ENCODE assay signal across 13 cellular contexts in the genomic region with DNA sequence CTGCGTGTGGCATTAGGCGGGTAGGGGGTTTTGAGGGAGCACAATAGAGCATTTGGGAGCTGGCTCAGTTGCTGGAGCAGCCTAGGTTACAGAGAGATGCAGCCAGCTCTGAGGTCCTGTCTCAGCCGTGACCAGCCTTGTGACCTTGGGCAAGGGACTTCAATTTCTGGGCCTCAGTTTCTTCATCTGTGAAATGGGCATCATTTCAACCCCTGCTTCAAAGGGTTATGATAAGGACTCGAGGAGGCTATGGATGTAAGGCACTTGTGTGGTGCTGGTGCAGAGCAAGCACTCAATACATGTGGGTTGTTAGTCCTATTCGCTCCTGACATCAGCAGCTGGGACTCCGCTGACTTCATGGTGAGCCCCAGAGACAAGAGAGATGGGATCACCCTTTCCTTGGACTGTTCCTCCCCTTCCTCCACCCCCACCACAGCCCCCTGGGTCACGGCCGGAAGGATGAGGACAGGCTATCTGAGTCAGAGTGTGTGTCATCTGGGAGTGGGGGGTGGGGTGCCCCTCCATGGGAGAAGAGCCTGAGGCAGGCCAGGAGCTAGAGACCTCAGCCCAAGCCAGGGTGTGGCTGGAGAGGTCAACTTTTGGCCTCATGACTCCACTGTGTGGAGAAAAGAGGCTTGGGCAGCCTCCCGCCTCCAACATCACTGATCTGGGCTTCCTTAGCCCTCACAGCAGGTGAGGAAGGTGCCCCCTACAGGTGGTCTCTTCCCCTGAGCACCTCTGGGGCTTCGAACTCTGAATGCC.
A peak's percentile ranks its signal among the peaks of the same experiment; 100 is the strongest.
DNase-seq lines count a peak whose midpoint lies in the region; ATAC-seq, FAIRE-seq and TF ChIP-seq lines count a peak whose summit lies in the region.
"Had no signal": no experiment of that assay in that cellular context is flagged by ENCODE, and none has a peak within 500 bp of the region (broad histone marks: within the 10 kb centered on the region; RNA-seq: fewer than 3 reads in every experiment).

No MANE protein-coding gene starts in this region.

- intact Hi-C loops in gastrocnemius medialis (cut with DNase I; ENCODE audit: low total_unique reads), result no loop called here

- H3K9ac ChIP-seq in trophoblast cell (ENCODE audit: low read length), result no peak overlapping the region

- peak; percentile 67 for FAIRE-seq in HTR-8/SVneo (lab: Jason Lieb, UNC)

- H3K4me1 ChIP-seq in trophoblast cell (ENCODE audit: control insufficient read depth in 1 of 2, insufficient read depth in 2 of 2, low read length in 2 of 2), result peaks cover 6 to 14% of the 10 kb centered on the region in 2 experiments
- H3K4me1 ChIP-seq in right atrium auricular region, result no peaks in the 10 kb centered on the region
- no peaks in the 10 kb centered on the region for H3K4me1 ChIP-seq in gastrocnemius medialis
- H3K4me1 ChIP-seq: HAP-1 had no signal

- TF ChIP-seq CTCF in astrocyte of the spinal cord (IDR thresholded peaks at IDR 0.05; ENCODE audit: low read depth, low read length) (no peak), right atrium auricular region (IDR thresholded peaks at IDR 0.05) (no peak), GM10248 (IDR thresholded peaks at IDR 0.05; ENCODE audit: control extremely low read depth, extremely low read depth, low read depth, missing control alignments) (no peak), gastrocnemius medialis (IDR thresholded peaks at IDR 0.05 in 4 of 5, conservative IDR thresholded peaks at IDR 0.05 in 1 of 5) (no peak)

- no peak overlapping the region for H2BK5ac ChIP-seq in trophoblast cell (ENCODE audit: low read depth, low read length, poor library complexity)

- H3K79me2 ChIP-seq in trophoblast cell (ENCODE audit: control insufficient read depth, insufficient read depth, low read length, poor library complexity), result no peaks in the 10 kb centered on the region

- no peak overlapping the region for H3K23ac ChIP-seq in trophoblast cell (ENCODE audit: low read length)

- CTCF ChIA-PET in GM10248 (lab: Yijun Ruan, JAX), result interaction anchor here (2.1 to 2.6 kb wide), 2 partner anchors 11 to 15 kb away, joined by 5 to 7 read pairs; no protein-coding TSS in a partner anchor

- H3K9me3 ChIP-seq in trophoblast cell (ENCODE audit: insufficient read depth, low read depth, low read length), result no peaks in the 10 kb centered on the region
- H3K9me3 ChIP-seq in right atrium auricular region, result no peaks in the 10 kb centered on the region
- no peaks in the 10 kb centered on the region for H3K9me3 ChIP-seq in gastrocnemius medialis
- H3K9me3 ChIP-seq: HAP-1 had no signal

- no CpG with 5 or more reads among the region's 10 CpGs for WGBS in trophoblast cell (ENCODE audit: extremely low coverage, insufficient coverage, insufficient read length)

- H3K36me3 ChIP-seq in trophoblast cell (ENCODE audit: control insufficient read depth in 1 of 2, insufficient read depth in 2 of 2, low read length in 2 of 2) (no peaks in the 10 kb centered on the region), right atrium auricular region (no peaks in the 10 kb centered on the region), gastrocnemius medialis (no peaks in the 10 kb centered on the region)
- H3K36me3 ChIP-seq: HAP-1 had no signal

- no peaks in the 10 kb centered on the region for H3K27me3 ChIP-seq in trophoblast cell (ENCODE audit: insufficient read depth, low read length)
- no peaks in the 10 kb centered on the region for H3K27me3 ChIP-seq in right atrium auricular region
- H3K27me3 ChIP-seq in gastrocnemius medialis, result peaks cover 5 to 23% (median 10%) of the 10 kb centered on the region in 3 donors

- in situ Hi-C loops in astrocyte of the spinal cord (cut with HindIII; ENCODE audit: low sequenced_read_pairs), result no loop called here
- in situ Hi-C loops in gastrocnemius medialis (cut with MboI; ENCODE audit: low sequenced_read_pairs in 4 of 4), result no loop called here

- TF ChIP-seq POLR2A in gastrocnemius medialis (IDR thresholded peaks at IDR 0.05), result no peak

- no peak for ATAC-seq in gastrocnemius medialis
- ATAC-seq: left cardiac atrium had no signal

- H3K14ac ChIP-seq in trophoblast cell (ENCODE audit: low read length), result no peak overlapping the region

- no peak overlapping the region for H4K12ac ChIP-seq in trophoblast cell (ENCODE audit: low read depth, low read length)

- H4K91ac ChIP-seq in trophoblast cell (ENCODE audit: low read depth, low read length), result peak overlapping the region; percentile 5

- H2BK12ac ChIP-seq in trophoblast cell (ENCODE audit: low read length), result peak overlapping the region; percentile 15

- no peak overlapping the region for H3K18ac ChIP-seq in trophoblast cell (ENCODE audit: low read length)

- POLR2A ChIA-PET in GM10248 (lab: Yijun Ruan, JAX), result no interaction called here

- H3K4me3 ChIP-seq in astrocyte of the spinal cord (ENCODE audit: low read depth, low read length) (no peak overlapping the region), trophoblast cell (ENCODE audit: low read depth, low read length) (no peak overlapping the region), right atrium auricular region (no peak overlapping the region), gastrocnemius medialis (no peak overlapping the region)
- H3K4me3 ChIP-seq: HAP-1 had no signal

- DNase-seq in ELF-1 (ENCODE audit: low read depth, low spot score) (peak; percentile 58), HTR-8/SVneo (ENCODE audit: insufficient read length, low spot score) (peak; percentile 76), astrocyte of the spinal cord (ENCODE audit: low read depth, low spot score) (peak; percentile 5), trophoblast cell (no peak), right atrium auricular region (ENCODE audit: low spot score) (no peak), GM10248 (ENCODE audit: extremely low spot score) (no peak), NCI-H1694 treated with DMSO at 0.1 percent for 48 hours (lab: John Stamatoyannopoulos, UW) (no peak), gastrocnemius medialis (no peak)
- DNase-seq: glutamatergic neuron; left cardiac atrium; NCI-H1092; stimulated activated CD4-positive, alpha-beta T cell treated with anti-CD3 and anti-CD28 coated beads, Interleukin-2, amount 100 ng/mL, for 24 hours had no signal

- no peak overlapping the region for H2AFZ ChIP-seq in trophoblast cell (ENCODE audit: insufficient read depth, low read length, poor library complexity)

- H4K8ac ChIP-seq in trophoblast cell (ENCODE audit: low read depth, low read length), result no peak overlapping the region

- no peak overlapping the region for H3K27ac ChIP-seq in trophoblast cell (ENCODE audit: low read depth, low read length)
- no peak overlapping the region for H3K27ac ChIP-seq in right atrium auricular region
- H3K27ac ChIP-seq in gastrocnemius medialis, result no peak overlapping the region

- H2AK5ac ChIP-seq in trophoblast cell (ENCODE audit: low read length), result no peak overlapping the region

- H3K79me1 ChIP-seq in trophoblast cell (ENCODE audit: low read length), result no peaks in the 10 kb centered on the region

- no peak overlapping the region for H2BK120ac ChIP-seq in trophoblast cell (ENCODE audit: insufficient read depth, low read length, poor library complexity)

- H3K4ac ChIP-seq in trophoblast cell (ENCODE audit: low read depth, low read length), result no peak overlapping the region

- no peak overlapping the region for H3K4me2 ChIP-seq in trophoblast cell (ENCODE audit: low read length)

Comparison
In these comparisons a context has a peak if more than half of its experiments do, and no peak if none do; other contexts are left out.
1. DNase-seq: peak in ELF-1 (single experiment), HTR-8/SVneo (single experiment) and astrocyte of the spinal cord (single experiment); none in trophoblast cell (0 of 2), right atrium auricular region (single experiment), GM10248 (single experiment), NCI-H1694 treated with DMSO at 0.1 percent for 48 hours (single experiment) and gastrocnemius medialis (0 of 2).